Comparison of ENCODE assay signal across 8 cellular contexts in the genomic region with DNA sequence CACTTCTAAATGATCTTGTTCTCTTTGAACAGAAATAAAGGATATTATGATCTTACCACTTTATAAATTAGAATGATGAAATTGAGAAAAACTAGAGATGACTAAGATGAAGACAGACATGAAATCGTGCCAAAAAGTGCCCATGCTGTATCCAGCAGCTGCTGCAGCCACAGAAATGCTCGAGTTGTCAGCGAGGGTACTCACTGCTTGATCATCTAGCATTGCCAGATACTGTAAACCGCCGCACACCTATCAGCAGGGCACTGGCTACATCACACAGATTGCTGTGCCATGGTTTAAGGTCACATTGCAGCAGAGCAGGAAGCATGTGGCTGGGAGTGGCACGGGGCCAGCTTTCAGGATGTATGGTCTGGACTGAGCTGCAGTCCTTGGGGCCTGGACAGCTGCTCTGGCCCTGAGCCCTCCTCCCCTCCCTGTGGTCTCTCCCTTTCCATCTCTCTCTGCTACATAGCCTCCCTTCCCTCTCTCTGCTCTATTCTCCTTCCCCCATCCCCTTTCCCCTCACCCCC. TPM values are rescaled to one million over a fixed set of nuclear protein-coding genes. Genes with fewer than 3 reads are reported as not detected.
DNase-seq lines count a peak whose midpoint lies in the region; ATAC-seq lines count a peak whose summit lies in the region.

No MANE protein-coding gene starts in this region.

- ATAC-seq in GM21576 (IDR thresholded peaks at IDR 0.05; ENCODE audit: unreplicated experiment) (no peak), GM21825 (IDR thresholded peaks at IDR 0.05; ENCODE audit: unreplicated experiment) (no peak)

- DNase-seq in GM04504 (ENCODE audit: low read depth) = peak; percentile 44
- peak; percentile 16 for DNase-seq in NCI-H460 (ENCODE audit: extremely low read depth, low read depth)
- DNase-seq in dermis microvascular lymphatic vessel endothelial cell (ENCODE audit: low read depth in 2 of 2) = peak; percentile 95 to 98
- peak; percentile 7 for DNase-seq in renal cortical epithelial cell (ENCODE audit: low read depth)
- no peak for DNase-seq in GDM1 (lab: John Stamatoyannopoulos, UW)
- DNase-seq in Ammon's horn (ENCODE audit: low spot score) = no peak

RNA-seq across cellular contexts. Expression of gene SEPTIN5, which starts 51.0 kb away (rescaled TPM):
- total RNA-seq in NCI-H460 (2014; rRNA removed; shearing (Covaris generic)) = 11.7 and 17.4 TPM in 2 replicates
- polyA plus RNA-seq in NCI-H460 (2014; cell fraction: nucleus; rRNA removed) = 45.3 and 547 TPM in 2 replicates
- total RNA-seq in dermis microvascular lymphatic vessel endothelial cell (23.4 and 42.1 TPM in 2 replicates), renal cortical epithelial cell (0.35 and 1.1 TPM in 2 replicates)

RNA-seq across cellular contexts. Expression of gene GP1BB, which starts 60.0 kb away (rescaled TPM):
- 3.9 and 4.5 TPM in 2 replicates for total RNA-seq in NCI-H460 (2014; rRNA removed; shearing (Covaris generic))
- 7.2 and 7.9 TPM in 2 replicates for polyA plus RNA-seq in NCI-H460 (2014; cell fraction: nucleus; rRNA removed)
- total RNA-seq in dermis microvascular lymphatic vessel endothelial cell = 2.7 and 5.3 TPM in 2 replicates
- not detected in 2 replicates for total RNA-seq in renal cortical epithelial cell

Comparison
In these comparisons a context has a peak if more than half of its experiments do, and no peak if none do; other contexts are left out.
1. DNase-seq: peak in GM04504 (single experiment), NCI-H460 (single experiment), dermis microvascular lymphatic vessel endothelial cell (2 of 2) and renal cortical epithelial cell (single experiment); none in GDM1 (single experiment) and Ammon's horn (single experiment).